ENCODE assay signal across 1 cellular context in the genomic region with DNA sequence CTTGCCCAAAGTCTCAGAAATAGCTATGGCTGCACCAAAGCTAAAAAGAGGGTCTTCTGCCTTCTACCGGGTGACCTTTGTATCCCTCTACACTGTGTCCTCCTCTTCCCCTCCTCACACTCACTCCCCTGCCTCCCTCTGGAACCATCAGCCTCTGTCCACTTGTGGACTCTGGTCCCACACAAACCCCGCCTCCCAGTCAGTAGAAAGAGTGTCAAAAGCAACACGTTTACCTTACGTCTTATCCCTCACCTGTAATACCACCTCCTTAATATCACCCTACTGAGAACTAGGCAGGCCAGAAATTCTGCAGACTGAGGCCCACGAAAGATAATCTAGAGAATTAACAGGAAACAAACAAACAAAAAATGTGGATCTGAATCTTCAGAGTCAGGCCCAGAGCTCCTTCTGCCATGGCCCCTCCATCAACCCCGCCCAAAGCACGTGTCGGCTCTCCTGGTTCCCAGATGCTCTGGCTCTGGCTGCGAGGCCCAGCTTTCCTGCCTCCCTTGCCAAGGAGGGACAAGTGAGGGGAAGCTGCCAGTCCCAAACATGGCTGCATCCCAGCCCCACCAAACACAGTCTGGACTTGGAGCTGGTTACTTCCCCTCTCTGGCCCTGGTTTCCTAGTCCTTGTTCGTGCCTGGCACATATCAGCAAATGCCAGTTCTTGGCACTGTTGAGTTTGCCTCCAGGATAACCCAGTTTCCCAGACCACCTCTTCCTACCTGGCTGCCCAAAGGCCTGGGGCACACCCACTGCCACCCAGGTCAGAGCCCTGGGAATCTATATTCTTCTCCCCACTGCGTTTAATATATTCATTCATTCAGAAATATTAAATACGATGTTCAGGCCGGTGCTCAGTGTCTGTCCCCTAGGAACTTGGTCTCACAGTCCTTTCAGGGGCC.
TF ChIP-seq lines count a peak whose summit lies in the region.

No MANE protein-coding gene starts in this region.

TF ChIP-seq in HepG2, 621 proteins besides CTCF, POLR2A, EP300 and RAD21 (continued from another document and continues in another):
- TF ChIP-seq, protein P1, sequence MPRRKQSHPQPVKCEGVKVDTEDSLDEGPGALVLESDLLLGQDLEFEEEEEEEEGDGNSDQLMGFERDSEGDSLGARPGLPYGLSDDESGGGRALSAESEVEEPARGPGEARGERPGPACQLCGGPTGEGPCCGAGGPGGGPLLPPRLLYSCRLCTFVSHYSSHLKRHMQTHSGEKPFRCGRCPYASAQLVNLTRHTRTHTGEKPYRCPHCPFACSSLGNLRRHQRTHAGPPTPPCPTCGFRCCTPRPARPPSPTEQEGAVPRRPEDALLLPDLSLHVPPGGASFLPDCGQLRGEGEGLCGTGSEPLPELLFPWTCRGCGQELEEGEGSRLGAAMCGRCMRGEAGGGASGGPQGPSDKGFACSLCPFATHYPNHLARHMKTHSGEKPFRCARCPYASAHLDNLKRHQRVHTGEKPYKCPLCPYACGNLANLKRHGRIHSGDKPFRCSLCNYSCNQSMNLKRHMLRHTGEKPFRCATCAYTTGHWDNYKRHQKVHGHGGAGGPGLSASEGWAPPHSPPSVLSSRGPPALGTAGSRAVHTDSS (CRISPR knock-in tag; conservative IDR thresholded peaks at IDR 0.05) = no peak
- TF ChIP-seq CEBPG (CRISPR knock-in tag; IDR thresholded peaks at IDR 0.05) (0 out of 2 replicates have a peak, but pooled peaks have one; percentile 9), ZNF720 (CRISPR knock-in tag; IDR thresholded peaks at IDR 0.05) (no peak), RFXANK (CRISPR knock-in tag; IDR thresholded peaks at IDR 0.05) (0 out of 2 replicates have a peak, but pooled peaks have one; percentile 63), MXI1 (IDR thresholded peaks at IDR 0.05; ENCODE audit: borderline replicate concordance, low read depth, low read length) (no peak; the same call in 2 of the 3 replicates), ZIK1 (CRISPR knock-in tag; IDR thresholded peaks at IDR 0.05; ENCODE audit: borderline replicate concordance, low read depth) (no peak), POLR2G (IDR thresholded peaks at IDR 0.05; ENCODE audit: low read depth, low read length) (no peak), ZSCAN9 (CRISPR knock-in tag; IDR thresholded peaks at IDR 0.05; ENCODE audit: borderline replicate concordance) (no peak), ZNF615 (CRISPR knock-in tag; IDR thresholded peaks at IDR 0.05; ENCODE audit: borderline replicate concordance) (no peak), SSRP1 (CRISPR knock-in tag; IDR thresholded peaks at IDR 0.05) (no peak), ZNF44 (CRISPR knock-in tag; IDR thresholded peaks at IDR 0.05) (no peak), ZNF274 (CRISPR knock-in tag; IDR thresholded peaks at IDR 0.05) (no peak), ZNF180 (CRISPR knock-in tag; IDR thresholded peaks at IDR 0.05; ENCODE audit: borderline replicate concordance, low read depth) (no peak), ZNF256 (CRISPR knock-in tag; conservative IDR thresholded peaks at IDR 0.05) (0 out of 2 replicates have a peak, but pooled peaks have one; percentile 67), MIXL1 (CRISPR knock-in tag; IDR thresholded peaks at IDR 0.05) (peak; percentile 25; the same call in 1 of the 2 replicates), ZNF30 (CRISPR knock-in tag; IDR thresholded peaks at IDR 0.05) (no peak), NONO (IDR thresholded peaks at IDR 0.05) (no peak), NONO (CRISPR knock-in tag; conservative IDR thresholded peaks at IDR 0.05) (peak; percentile 64; the same call in 1 of the 2 replicates), ATM (IDR thresholded peaks at IDR 0.05; ENCODE audit: borderline replicate concordance) (no peak), THAP11 (CRISPR knock-in tag; IDR thresholded peaks at IDR 0.05) (peak; percentile 53; the same call in 1 of the 2 replicates), SOX6 (IDR thresholded peaks at IDR 0.05) (no peak), SOX6 (CRISPR knock-in tag; IDR thresholded peaks at IDR 0.05) (peak; percentile 59), RCOR2 (CRISPR knock-in tag; IDR thresholded peaks at IDR 0.05) (no peak), RXRA (CRISPR knock-in tag; IDR thresholded peaks at IDR 0.05) (peak; percentile 17; the same call in 1 of the 2 replicates), ZNF143 (CRISPR knock-in tag; IDR thresholded peaks at IDR 0.05) (peak; percentile 42; the same call in 1 of the 2 replicates)
- TF ChIP-seq, protein P2, sequence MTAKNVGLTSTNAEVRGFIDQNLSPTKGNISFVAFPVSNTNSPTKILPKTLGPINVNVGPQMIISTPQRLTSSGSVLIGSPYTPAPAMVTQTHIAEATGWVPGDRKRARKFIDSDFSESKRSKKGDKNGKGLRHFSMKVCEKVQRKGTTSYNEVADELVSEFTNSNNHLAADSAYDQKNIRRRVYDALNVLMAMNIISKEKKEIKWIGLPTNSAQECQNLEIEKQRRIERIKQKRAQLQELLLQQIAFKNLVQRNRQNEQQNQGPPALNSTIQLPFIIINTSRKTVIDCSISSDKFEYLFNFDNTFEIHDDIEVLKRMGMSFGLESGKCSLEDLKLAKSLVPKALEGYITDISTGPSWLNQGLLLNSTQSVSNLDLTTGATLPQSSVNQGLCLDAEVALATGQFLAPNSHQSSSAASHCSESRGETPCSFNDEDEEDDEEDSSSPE (CRISPR knock-in tag; IDR thresholded peaks at IDR 0.05) = peak; percentile 87
- TF ChIP-seq, protein P3, sequence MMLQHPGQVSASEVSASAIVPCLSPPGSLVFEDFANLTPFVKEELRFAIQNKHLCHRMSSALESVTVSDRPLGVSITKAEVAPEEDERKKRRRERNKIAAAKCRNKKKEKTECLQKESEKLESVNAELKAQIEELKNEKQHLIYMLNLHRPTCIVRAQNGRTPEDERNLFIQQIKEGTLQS (CRISPR knock-in tag; IDR thresholded peaks at IDR 0.05) = no peak
- TF ChIP-seq, protein P4, sequence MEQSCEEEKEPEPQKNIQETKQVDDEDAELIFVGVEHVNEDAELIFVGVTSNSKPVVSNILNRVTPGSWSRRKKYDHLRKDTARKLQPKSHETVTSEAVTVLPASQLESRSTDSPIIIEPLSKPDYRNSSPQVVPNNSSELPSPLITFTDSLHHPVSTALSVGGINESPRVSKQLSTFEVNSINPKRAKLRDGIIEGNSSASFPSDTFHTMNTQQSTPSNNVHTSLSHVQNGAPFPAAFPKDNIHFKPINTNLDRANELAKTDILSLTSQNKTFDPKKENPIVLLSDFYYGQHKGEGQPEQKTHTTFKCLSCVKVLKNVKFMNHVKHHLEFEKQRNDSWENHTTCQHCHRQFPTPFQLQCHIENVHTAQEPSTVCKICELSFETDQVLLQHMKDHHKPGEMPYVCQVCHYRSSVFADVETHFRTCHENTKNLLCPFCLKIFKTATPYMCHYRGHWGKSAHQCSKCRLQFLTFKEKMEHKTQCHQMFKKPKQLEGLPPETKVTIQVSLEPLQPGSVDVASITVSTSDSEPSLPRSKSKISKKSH (CRISPR knock-in tag; IDR thresholded peaks at IDR 0.05; ENCODE audit: borderline replicate concordance) = peak; percentile 80; the same call in 1 of the 2 replicates
- TF ChIP-seq, protein P5, sequence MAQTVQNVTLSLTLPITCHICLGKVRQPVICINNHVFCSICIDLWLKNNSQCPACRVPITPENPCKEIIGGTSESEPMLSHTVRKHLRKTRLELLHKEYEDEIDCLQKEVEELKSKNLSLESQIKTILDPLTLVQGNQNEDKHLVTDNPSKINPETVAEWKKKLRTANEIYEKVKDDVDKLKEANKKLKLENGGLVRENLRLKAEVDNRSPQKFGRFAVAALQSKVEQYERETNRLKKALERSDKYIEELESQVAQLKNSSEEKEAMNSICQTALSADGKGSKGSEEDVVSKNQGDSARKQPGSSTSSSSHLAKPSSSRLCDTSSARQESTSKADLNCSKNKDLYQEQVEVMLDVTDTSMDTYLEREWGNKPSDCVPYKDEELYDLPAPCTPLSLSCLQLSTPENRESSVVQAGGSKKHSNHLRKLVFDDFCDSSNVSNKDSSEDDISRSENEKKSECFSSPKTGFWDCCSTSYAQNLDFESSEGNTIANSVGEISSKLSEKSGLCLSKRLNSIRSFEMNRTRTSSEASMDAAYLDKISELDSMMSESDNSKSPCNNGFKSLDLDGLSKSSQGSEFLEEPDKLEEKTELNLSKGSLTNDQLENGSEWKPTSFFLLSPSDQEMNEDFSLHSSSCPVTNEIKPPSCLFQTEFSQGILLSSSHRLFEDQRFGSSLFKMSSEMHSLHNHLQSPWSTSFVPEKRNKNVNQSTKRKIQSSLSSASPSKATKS (CRISPR knock-in tag; IDR thresholded peaks at IDR 0.05) = peak; percentile 77; the same call in 1 of the 2 replicates
- TF ChIP-seq, protein P6, sequence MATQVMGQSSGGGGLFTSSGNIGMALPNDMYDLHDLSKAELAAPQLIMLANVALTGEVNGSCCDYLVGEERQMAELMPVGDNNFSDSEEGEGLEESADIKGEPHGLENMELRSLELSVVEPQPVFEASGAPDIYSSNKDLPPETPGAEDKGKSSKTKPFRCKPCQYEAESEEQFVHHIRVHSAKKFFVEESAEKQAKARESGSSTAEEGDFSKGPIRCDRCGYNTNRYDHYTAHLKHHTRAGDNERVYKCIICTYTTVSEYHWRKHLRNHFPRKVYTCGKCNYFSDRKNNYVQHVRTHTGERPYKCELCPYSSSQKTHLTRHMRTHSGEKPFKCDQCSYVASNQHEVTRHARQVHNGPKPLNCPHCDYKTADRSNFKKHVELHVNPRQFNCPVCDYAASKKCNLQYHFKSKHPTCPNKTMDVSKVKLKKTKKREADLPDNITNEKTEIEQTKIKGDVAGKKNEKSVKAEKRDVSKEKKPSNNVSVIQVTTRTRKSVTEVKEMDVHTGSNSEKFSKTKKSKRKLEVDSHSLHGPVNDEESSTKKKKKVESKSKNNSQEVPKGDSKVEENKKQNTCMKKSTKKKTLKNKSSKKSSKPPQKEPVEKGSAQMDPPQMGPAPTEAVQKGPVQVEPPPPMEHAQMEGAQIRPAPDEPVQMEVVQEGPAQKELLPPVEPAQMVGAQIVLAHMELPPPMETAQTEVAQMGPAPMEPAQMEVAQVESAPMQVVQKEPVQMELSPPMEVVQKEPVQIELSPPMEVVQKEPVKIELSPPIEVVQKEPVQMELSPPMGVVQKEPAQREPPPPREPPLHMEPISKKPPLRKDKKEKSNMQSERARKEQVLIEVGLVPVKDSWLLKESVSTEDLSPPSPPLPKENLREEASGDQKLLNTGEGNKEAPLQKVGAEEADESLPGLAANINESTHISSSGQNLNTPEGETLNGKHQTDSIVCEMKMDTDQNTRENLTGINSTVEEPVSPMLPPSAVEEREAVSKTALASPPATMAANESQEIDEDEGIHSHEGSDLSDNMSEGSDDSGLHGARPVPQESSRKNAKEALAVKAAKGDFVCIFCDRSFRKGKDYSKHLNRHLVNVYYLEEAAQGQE (IDR thresholded peaks at IDR 0.05; ENCODE audit: borderline replicate concordance in 1 of 2, low read depth in 1 of 2, low read length in 2 of 2) = no peak
- TF ChIP-seq, protein P7, sequence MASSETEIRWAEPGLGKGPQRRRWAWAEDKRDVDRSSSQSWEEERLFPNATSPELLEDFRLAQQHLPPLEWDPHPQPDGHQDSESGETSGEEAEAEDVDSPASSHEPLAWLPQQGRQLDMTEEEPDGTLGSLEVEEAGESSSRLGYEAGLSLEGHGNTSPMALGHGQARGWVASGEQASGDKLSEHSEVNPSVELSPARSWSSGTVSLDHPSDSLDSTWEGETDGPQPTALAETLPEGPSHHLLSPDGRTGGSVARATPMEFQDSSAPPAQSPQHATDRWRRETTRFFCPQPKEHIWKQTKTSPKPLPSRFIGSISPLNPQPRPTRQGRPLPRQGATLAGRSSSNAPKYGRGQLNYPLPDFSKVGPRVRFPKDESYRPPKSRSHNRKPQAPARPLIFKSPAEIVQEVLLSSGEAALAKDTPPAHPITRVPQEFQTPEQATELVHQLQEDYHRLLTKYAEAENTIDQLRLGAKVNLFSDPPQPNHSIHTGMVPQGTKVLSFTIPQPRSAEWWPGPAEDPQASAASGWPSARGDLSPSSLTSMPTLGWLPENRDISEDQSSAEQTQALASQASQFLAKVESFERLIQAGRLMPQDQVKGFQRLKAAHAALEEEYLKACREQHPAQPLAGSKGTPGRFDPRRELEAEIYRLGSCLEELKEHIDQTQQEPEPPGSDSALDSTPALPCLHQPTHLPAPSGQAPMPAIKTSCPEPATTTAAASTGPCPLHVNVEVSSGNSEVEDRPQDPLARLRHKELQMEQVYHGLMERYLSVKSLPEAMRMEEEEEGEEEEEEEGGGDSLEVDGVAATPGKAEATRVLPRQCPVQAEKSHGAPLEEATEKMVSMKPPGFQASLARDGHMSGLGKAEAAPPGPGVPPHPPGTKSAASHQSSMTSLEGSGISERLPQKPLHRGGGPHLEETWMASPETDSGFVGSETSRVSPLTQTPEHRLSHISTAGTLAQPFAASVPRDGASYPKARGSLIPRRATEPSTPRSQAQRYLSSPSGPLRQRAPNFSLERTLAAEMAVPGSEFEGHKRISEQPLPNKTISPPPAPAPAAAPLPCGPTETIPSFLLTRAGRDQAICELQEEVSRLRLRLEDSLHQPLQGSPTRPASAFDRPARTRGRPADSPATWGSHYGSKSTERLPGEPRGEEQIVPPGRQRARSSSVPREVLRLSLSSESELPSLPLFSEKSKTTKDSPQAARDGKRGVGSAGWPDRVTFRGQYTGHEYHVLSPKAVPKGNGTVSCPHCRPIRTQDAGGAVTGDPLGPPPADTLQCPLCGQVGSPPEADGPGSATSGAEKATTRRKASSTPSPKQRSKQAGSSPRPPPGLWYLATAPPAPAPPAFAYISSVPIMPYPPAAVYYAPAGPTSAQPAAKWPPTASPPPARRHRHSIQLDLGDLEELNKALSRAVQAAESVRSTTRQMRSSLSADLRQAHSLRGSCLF (CRISPR knock-in tag; IDR thresholded peaks at IDR 0.05; ENCODE audit: borderline replicate concordance) = no peak
- TF ChIP-seq, protein P8, sequence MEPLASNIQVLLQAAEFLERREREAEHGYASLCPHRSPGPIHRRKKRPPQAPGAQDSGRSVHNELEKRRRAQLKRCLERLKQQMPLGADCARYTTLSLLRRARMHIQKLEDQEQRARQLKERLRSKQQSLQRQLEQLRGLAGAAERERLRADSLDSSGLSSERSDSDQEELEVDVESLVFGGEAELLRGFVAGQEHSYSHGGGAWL (CRISPR knock-in tag; IDR thresholded peaks at IDR 0.05) = 0 out of 2 replicates have a peak, but pooled peaks have one; percentile 63
- TF ChIP-seq, protein P9, sequence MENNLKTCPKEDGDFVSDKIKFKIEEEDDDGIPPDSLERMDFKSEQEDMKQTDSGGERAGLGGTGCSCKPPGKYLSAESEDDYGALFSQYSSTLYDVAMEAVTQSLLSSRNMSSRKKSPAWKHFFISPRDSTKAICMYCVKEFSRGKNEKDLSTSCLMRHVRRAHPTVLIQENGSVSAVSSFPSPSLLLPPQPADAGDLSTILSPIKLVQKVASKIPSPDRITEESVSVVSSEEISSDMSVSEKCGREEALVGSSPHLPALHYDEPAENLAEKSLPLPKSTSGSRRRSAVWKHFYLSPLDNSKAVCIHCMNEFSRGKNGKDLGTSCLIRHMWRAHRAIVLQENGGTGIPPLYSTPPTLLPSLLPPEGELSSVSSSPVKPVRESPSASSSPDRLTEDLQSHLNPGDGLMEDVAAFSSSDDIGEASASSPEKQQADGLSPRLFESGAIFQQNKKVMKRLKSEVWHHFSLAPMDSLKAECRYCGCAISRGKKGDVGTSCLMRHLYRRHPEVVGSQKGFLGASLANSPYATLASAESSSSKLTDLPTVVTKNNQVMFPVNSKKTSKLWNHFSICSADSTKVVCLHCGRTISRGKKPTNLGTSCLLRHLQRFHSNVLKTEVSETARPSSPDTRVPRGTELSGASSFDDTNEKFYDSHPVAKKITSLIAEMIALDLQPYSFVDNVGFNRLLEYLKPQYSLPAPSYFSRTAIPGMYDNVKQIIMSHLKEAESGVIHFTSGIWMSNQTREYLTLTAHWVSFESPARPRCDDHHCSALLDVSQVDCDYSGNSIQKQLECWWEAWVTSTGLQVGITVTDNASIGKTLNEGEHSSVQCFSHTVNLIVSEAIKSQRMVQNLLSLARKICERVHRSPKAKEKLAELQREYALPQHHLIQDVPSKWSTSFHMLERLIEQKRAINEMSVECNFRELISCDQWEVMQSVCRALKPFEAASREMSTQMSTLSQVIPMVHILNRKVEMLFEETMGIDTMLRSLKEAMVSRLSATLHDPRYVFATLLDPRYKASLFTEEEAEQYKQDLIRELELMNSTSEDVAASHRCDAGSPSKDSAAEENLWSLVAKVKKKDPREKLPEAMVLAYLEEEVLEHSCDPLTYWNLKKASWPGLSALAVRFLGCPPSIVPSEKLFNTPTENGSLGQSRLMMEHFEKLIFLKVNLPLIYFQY (CRISPR knock-in tag; IDR thresholded peaks at IDR 0.05; ENCODE audit: borderline replicate concordance) = no peak; the same call in 1 of the 2 replicates
